In the genomic region with DNA sequence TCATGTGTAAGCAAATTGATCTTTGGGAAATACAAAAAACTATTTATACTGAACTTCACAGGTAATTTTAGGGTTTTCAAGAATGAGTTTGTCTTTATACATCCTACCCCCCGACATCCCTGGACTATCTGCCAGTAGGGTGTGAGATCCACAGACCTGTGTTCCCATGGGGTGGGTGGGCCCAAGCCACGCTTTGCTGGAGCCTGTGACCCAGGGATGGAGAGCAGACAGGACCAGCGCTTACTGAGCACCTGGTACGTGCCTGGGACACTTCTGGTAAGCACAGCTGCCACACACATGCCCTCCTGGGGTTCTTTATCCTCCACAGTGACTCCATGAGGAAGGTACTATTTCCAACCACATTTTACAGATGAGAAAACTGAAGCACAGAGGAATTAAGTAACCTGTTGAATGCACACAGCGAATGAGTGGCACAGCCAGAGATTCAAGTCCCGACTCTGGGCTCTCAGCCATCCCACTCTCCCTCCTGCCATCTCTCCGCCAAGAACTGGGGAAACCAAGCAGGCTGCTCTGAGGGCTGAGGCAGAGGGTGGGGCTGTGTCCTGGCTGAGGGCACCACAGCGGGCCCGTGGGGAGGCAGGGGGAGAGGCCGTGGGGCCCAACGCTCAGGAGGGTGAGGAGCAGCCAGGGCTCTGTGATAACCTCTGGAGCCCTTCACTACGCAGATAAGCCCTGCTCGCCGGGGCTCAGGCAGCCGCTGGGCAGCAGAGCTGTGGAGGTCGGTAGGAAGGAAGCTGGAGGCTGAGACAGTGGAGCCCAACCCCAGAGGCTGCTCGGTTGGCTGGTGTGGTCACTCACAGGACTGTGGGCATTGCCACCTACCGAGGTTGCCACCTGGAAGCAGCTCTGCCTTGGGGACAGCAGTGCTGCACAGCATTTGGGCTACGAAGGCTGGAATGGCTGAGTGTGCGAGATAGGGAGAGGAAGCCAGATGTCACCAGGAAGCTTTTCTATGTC, we compare ENCODE assay signal across 15 cellular contexts.
DNase-seq lines count a peak whose midpoint lies in the region; ATAC-seq, FAIRE-seq and TF ChIP-seq lines count a peak whose summit lies in the region.
"Had no signal": no experiment of that assay in that cellular context is flagged by ENCODE, and none has a peak within 500 bp of the region (broad histone marks: within the 10 kb centered on the region; RNA-seq: fewer than 3 reads in every experiment).

No MANE protein-coding gene starts in this region.

- DNase-seq in Peyer's patch (peak in 2 of 3 donors; percentile 5 to 30), endothelial cell of umbilical vein (ENCODE audit: low read depth, low spot score) (peak; percentile 25), mesenchymal stem cell (no peak), ureter (ENCODE audit: low spot score) (peak; percentile 40), NCI-H510A treated with DMSO at 0.1 percent for 48 hours (lab: John Stamatoyannopoulos, UW) (no peak), RCC 7860 (ENCODE audit: low spot score) (no peak), mucosa of descending colon (no peak)
- DNase-seq: activated naive CD4-positive, alpha-beta T cell treated with anti-CD3 and anti-CD28 coated beads, Interleukin-2, amount 50 U/mL, for 16 hours; DMS79 treated with DMSO at 0.1 percent for 48 hours; naive B cell; NCI-H1436; NCI-H345; PC-9; retina; testis had no signal

- no peaks in the 10 kb centered on the region for H4K20me1 ChIP-seq in endothelial cell of umbilical vein (replicated peaks; ENCODE audit: control insufficient read depth, extremely low read depth, insufficient read depth, low read length)

- peak overlapping the region; percentile 73 for H4K8ac ChIP-seq in mesenchymal stem cell (ENCODE audit: low read length)

- H3K18ac ChIP-seq in mesenchymal stem cell (ENCODE audit: low read depth in 1 of 2, low read length in 2 of 2), result no peak overlapping the region

- WGBS in mesenchymal stem cell, result 74% methylated on average over 19 of the region's 20 CpGs

- H3K9ac ChIP-seq in endothelial cell of umbilical vein (replicated peaks; ENCODE audit: extremely low read depth, insufficient read depth, low read length) (no peak overlapping the region), mesenchymal stem cell (ENCODE audit: low read length) (no peak overlapping the region)

- no peak overlapping the region for H3K4me3 ChIP-seq in Peyer's patch
- no peak overlapping the region for H3K4me3 ChIP-seq in endothelial cell of umbilical vein (replicated peaks in 1 of 3; ENCODE audit: insufficient read depth in 1 of 3, low read depth in 1 of 3, low read length in 3 of 3)
- no peak overlapping the region for H3K4me3 ChIP-seq in mesenchymal stem cell (ENCODE audit: insufficient read depth in 1 of 2, low read depth in 1 of 2, low read length in 2 of 2)
- no peak overlapping the region for H3K4me3 ChIP-seq in mucosa of descending colon
- H3K4me3 ChIP-seq: PC-9, testis had no signal

- TF ChIP-seq CTCF in Peyer's patch (IDR thresholded peaks at IDR 0.05), result no peak
- no peak for TF ChIP-seq CTCF in endothelial cell of umbilical vein (IDR thresholded peaks at IDR 0.05; ENCODE audit: extremely low read depth in 1 of 2, insufficient read depth in 1 of 2, low read depth in 1 of 2, low read length in 2 of 2)
- TF ChIP-seq CTCF in mucosa of descending colon (IDR thresholded peaks at IDR 0.05), result no peak

- H3K9me3 ChIP-seq in Peyer's patch (no peaks in the 10 kb centered on the region), endothelial cell of umbilical vein (replicated peaks; ENCODE audit: control insufficient read depth, insufficient read depth, low read length) (no peaks in the 10 kb centered on the region), mesenchymal stem cell (ENCODE audit: control insufficient read depth, low read length) (no peaks in the 10 kb centered on the region), mucosa of descending colon (no peaks in the 10 kb centered on the region)
- H3K9me3 ChIP-seq: testis had no signal

- no peak for ATAC-seq in mucosa of descending colon

- H3K4ac ChIP-seq in mesenchymal stem cell (ENCODE audit: low read depth in 1 of 2, low read length in 2 of 2), result no peak overlapping the region

- H3K36me3 ChIP-seq in Peyer's patch (no peaks in the 10 kb centered on the region), endothelial cell of umbilical vein (ENCODE audit: control insufficient read depth in 2 of 2, extremely low read depth in 1 of 2, insufficient read depth in 2 of 2, low read length in 2 of 2) (no peaks in the 10 kb centered on the region), mesenchymal stem cell (ENCODE audit: control insufficient read depth in 1 of 2, insufficient read depth in 2 of 2, low read depth in 1 of 2, low read length in 2 of 2) (peaks cover 7 to 72% of the 10 kb centered on the region in 2 experiments), mucosa of descending colon (ENCODE audit: low read depth) (no peaks in the 10 kb centered on the region)

- no peak overlapping the region for H2BK15ac ChIP-seq in mesenchymal stem cell (ENCODE audit: low read depth, poor library complexity, severe bottlenecking)

- no peak for TF ChIP-seq POLR2A in Peyer's patch (IDR thresholded peaks at IDR 0.05)
- TF ChIP-seq POLR2A in endothelial cell of umbilical vein (IDR thresholded peaks at IDR 0.05; ENCODE audit: low read depth, low read length), result no peak

- H2AK5ac ChIP-seq in mesenchymal stem cell (ENCODE audit: low read length, severe bottlenecking), result no peak overlapping the region

- no peak overlapping the region for H2BK5ac ChIP-seq in mesenchymal stem cell (ENCODE audit: low read depth, low read length, poor library complexity, severe bottlenecking)

- H3K79me1 ChIP-seq in mesenchymal stem cell (replicated peaks; ENCODE audit: low read length, poor library complexity, severe bottlenecking), result peaks cover 4% of the 10 kb centered on the region

- no peak overlapping the region for H3K4me2 ChIP-seq in endothelial cell of umbilical vein (ENCODE audit: insufficient read depth, low read length)
- no peak overlapping the region for H3K4me2 ChIP-seq in mesenchymal stem cell (ENCODE audit: low read length, poor library complexity, severe bottlenecking)
- H3K4me2 ChIP-seq: PC-9 had no signal

- peaks cover 3% of the 10 kb centered on the region for H3K79me2 ChIP-seq in endothelial cell of umbilical vein (ENCODE audit: control insufficient read depth, insufficient read depth, low read length)

- no peak overlapping the region for H3K27ac ChIP-seq in Peyer's patch
- no peak overlapping the region for H3K27ac ChIP-seq in endothelial cell of umbilical vein (ENCODE audit: insufficient read depth, low read depth, low read length)
- no peak overlapping the region for H3K27ac ChIP-seq in mesenchymal stem cell (ENCODE audit: low read length, poor library complexity, severe bottlenecking)
- H3K27ac ChIP-seq: PC-9, testis had no signal

- H3K27me3 ChIP-seq in Peyer's patch, result no peaks in the 10 kb centered on the region
- H3K27me3 ChIP-seq in endothelial cell of umbilical vein (ENCODE audit: control insufficient read depth in 2 of 2, insufficient read depth in 2 of 2, low read length in 2 of 2), result no peaks in the 10 kb centered on the region
- no peaks in the 10 kb centered on the region for H3K27me3 ChIP-seq in mesenchymal stem cell (ENCODE audit: control insufficient read depth in 1 of 2, insufficient read depth in 1 of 2, low read length in 2 of 2)
- H3K27me3 ChIP-seq: testis had no signal

- H3K14ac ChIP-seq in mesenchymal stem cell (ENCODE audit: low read length in 2 of 2), result peak overlapping the region in 1 of 2 experiments; percentile 64

- CTCF ChIA-PET in endothelial cell of umbilical vein (lab: Charles Lee), result interaction anchor here (1.3 kb wide), 1 partner anchor 21 kb away, joined by 3 read pairs; no protein-coding TSS in a partner anchor

- BruUV-seq in endothelial cell of umbilical vein (replicated peaks; lab: Mats Ljungman, UMichigan), result no TSS peak

- peak overlapping the region; percentile 28 for H4K91ac ChIP-seq in mesenchymal stem cell (ENCODE audit: low read length)

- no peak overlapping the region for H2BK12ac ChIP-seq in mesenchymal stem cell (ENCODE audit: low read length in 2 of 2)

- FAIRE-seq in endothelial cell of umbilical vein (lab: Jason Lieb, UNC), result peak; percentile 12
- no peak for FAIRE-seq in RCC 7860 (lab: Jason Lieb, UNC)

- H2BK120ac ChIP-seq in mesenchymal stem cell (ENCODE audit: low read depth, low read length), result no peak overlapping the region

- intact Hi-C loops in endothelial cell of umbilical vein (cut with micrococcal nuclease) (no loop called here), mucosa of descending colon (cut with DNase I, micrococcal nuclease) (no loop called here)

- H3K4me1 ChIP-seq in Peyer's patch (no peaks in the 10 kb centered on the region), endothelial cell of umbilical vein (ENCODE audit: control insufficient read depth, extremely low read depth, insufficient read depth, low read length) (peaks cover 16% of the 10 kb centered on the region), mesenchymal stem cell (ENCODE audit: control insufficient read depth, insufficient read depth, low read depth, low read length) (peaks cover 2% of the 10 kb centered on the region), mucosa of descending colon (ENCODE audit: low read depth) (no peaks in the 10 kb centered on the region)
- H3K4me1 ChIP-seq: testis had no signal

- H3K23ac ChIP-seq in mesenchymal stem cell (ENCODE audit: low read length in 2 of 2), result no peak overlapping the region

- no peak overlapping the region for H2AFZ ChIP-seq in endothelial cell of umbilical vein (ENCODE audit: low read depth, low read length)
- H2AFZ ChIP-seq in mesenchymal stem cell (ENCODE audit: low read depth, low read length), result no peak overlapping the region
- H2AFZ ChIP-seq: PC-9 had no signal

- POLR2A ChIA-PET in endothelial cell of umbilical vein (lab: Charles Lee), result no interaction called here

- H3K9me1 ChIP-seq in endothelial cell of umbilical vein (replicated peaks; ENCODE audit: control insufficient read depth, extremely low read depth, insufficient read depth, low read length), result no peaks in the 10 kb centered on the region

- dilution Hi-C loops in endothelial cell of umbilical vein (cut with MboI; ENCODE audit: extremely low pct_ligation_motif_present, low sequenced_read_pairs), result no loop called here

TF ChIP-seq in endothelial cell of umbilical vein, 7 proteins besides CTCF, POLR2A, EP300 and RAD21:
- no peak for TF ChIP-seq MYC (IDR thresholded peaks at IDR 0.05; ENCODE audit: low read depth, low read length)
- no peak for TF ChIP-seq GATA2 (IDR thresholded peaks at IDR 0.05; ENCODE audit: insufficient read depth, insufficient read length, low read depth, low read length)
- TF ChIP-seq EZH2 (IDR thresholded peaks at IDR 0.05; ENCODE audit: borderline replicate concordance, low read depth, low read length, severe bottlenecking), result no peak
- no peak for TF ChIP-seq POLR2AphosphoS5 (IDR thresholded peaks at IDR 0.05; ENCODE audit: insufficient read depth, low read depth, low read length)
- no peak for TF ChIP-seq JUN (IDR thresholded peaks at IDR 0.05; ENCODE audit: borderline replicate concordance, insufficient read depth, insufficient read length, low read depth)
- no peak for TF ChIP-seq FOS (IDR thresholded peaks at IDR 0.05; ENCODE audit: borderline replicate concordance, insufficient read depth, low read length)

Comparison
In these comparisons a context has a peak if more than half of its experiments do, and no peak if none do; other contexts are left out.
1. DNase-seq: peak in Peyer's patch (2 of 3), endothelial cell of umbilical vein (single experiment) and ureter (single experiment); none in mesenchymal stem cell (single experiment), NCI-H510A treated with DMSO at 0.1 percent for 48 hours (single experiment), RCC 7860 (single experiment) and mucosa of descending colon (0 of 3).